14 cellular contexts compared by ENCODE assay signal in the genomic region with DNA sequence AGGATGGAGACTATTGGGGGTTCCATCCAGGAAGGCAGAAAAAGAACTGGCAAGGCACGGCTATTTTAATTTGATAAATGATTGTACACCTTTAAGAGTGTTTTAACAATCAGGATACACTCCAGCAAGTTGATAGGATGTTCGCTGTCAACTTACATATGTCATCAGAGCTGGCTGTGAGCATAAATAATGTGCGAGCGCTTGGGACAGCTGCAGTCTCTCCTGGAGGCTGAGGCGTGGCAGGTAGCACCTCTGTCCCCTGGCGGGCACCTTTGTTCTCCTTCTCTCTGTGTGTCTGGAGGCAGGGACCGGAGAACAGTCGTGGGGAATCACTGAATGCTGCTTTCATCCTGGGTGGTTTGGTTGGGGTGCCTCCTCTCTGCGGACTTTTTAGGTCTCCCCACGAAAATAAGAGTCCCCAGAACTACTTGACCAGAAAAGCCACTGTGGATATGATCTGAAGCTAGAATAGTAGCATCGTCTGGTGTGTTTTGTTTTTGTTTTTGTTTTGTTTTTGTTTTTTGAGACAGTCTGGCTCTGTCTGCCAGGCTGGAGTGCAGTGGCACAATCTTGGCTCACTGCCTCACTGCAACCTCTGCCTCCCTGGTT. TPM values are rescaled to one million over a fixed set of nuclear protein-coding genes. Genes with fewer than 3 reads are reported as not detected.
DNase-seq lines count a peak whose midpoint lies in the region; ATAC-seq, FAIRE-seq and TF ChIP-seq lines count a peak whose summit lies in the region.
"Had no signal": no experiment of that assay in that cellular context is flagged by ENCODE, and none has a peak within 500 bp of the region (broad histone marks: within the 10 kb centered on the region; RNA-seq: fewer than 3 reads in every experiment).

No MANE protein-coding gene starts in this region.

- H3K9me3 Mint-ChIP-seq in stimulated activated naive CD8-positive, alpha-beta T cell treated with anti-CD3 and anti-CD28 coated beads, Interleukin-15, amount 100 ng/mL, for 72 hours = no peaks in the 10 kb centered on the region
- no peaks in the 10 kb centered on the region for H3K9me3 Mint-ChIP-seq in activated CD8-positive, alpha-beta memory T cell treated with anti-CD3 and anti-CD28 coated beads, Interleukin-2, amount 10 ng/mL, durations not matched to agents 7 days and 5 days (ENCODE audit: low read depth)
- H3K9me3 Mint-ChIP-seq: activated CD4-positive, alpha-beta T cell treated with anti-CD3 and anti-CD28 coated beads, Interleukin-2, amount 10 ng/mL, durations not matched to agents 24 days and 14 days had no signal

- no peaks in the 10 kb centered on the region for H3K36me3 ChIP-seq in spleen

- no peak overlapping the region for H3K27ac Mint-ChIP-seq in stimulated activated naive CD8-positive, alpha-beta T cell treated with anti-CD3 and anti-CD28 coated beads, Interleukin-15, amount 100 ng/mL, for 72 hours
- no peak overlapping the region for H3K27ac Mint-ChIP-seq in activated CD8-positive, alpha-beta memory T cell treated with anti-CD3 and anti-CD28 coated beads, Interleukin-2, amount 10 ng/mL, durations not matched to agents 7 days and 5 days
- H3K27ac Mint-ChIP-seq: activated CD4-positive, alpha-beta T cell treated with anti-CD3 and anti-CD28 coated beads, Interleukin-2, amount 10 ng/mL, durations not matched to agents 24 days and 14 days; naive thymus-derived CD4-positive, alpha-beta T cell had no signal

- peaks cover 100% of the 10 kb centered on the region for H3K27me3 Mint-ChIP-seq in stimulated activated naive CD8-positive, alpha-beta T cell treated with anti-CD3 and anti-CD28 coated beads, Interleukin-15, amount 100 ng/mL, for 72 hours
- H3K27me3 Mint-ChIP-seq in activated CD8-positive, alpha-beta memory T cell treated with anti-CD3 and anti-CD28 coated beads, Interleukin-2, amount 10 ng/mL, durations not matched to agents 7 days and 5 days = peaks cover 84% of the 10 kb centered on the region

- peaks cover 21 to 83% (median 50%) of the 10 kb centered on the region in 6 donors for H3K4me1 ChIP-seq in spleen

- H3K4me3 Mint-ChIP-seq in stimulated activated naive CD8-positive, alpha-beta T cell treated with anti-CD3 and anti-CD28 coated beads, Interleukin-15, amount 100 ng/mL, for 72 hours = no peak overlapping the region
- H3K4me3 Mint-ChIP-seq in activated CD8-positive, alpha-beta memory T cell treated with anti-CD3 and anti-CD28 coated beads, Interleukin-2, amount 10 ng/mL, durations not matched to agents 7 days and 5 days = no peak overlapping the region
- H3K4me3 Mint-ChIP-seq: activated CD4-positive, alpha-beta T cell treated with anti-CD3 and anti-CD28 coated beads, Interleukin-2, amount 10 ng/mL, durations not matched to agents 24 days and 14 days; naive thymus-derived CD4-positive, alpha-beta T cell had no signal

- whole genome bisulfite sequencing in spleen, 5 donors = 61 to 76% (median 67%) methylated on average over 11 of the region's 11 CpGs

- H3K27me3 ChIP-seq in spleen (replicated peaks in 1 of 7) = peaks cover 0 to 95% (median 19%) of the 10 kb centered on the region in 7 donors
- H3K27me3 ChIP-seq: SJSA1 had no signal

- no peaks in the 10 kb centered on the region for H3K36me3 Mint-ChIP-seq in activated CD8-positive, alpha-beta memory T cell treated with anti-CD3 and anti-CD28 coated beads, Interleukin-2, amount 10 ng/mL, durations not matched to agents 7 days and 5 days

- peak; percentile 33 for FAIRE-seq in islet of Langerhans (lab: Jason Lieb, UNC)
- FAIRE-seq: frontal cortex had no signal

- H3K9me3 ChIP-seq in spleen = no peaks in the 10 kb centered on the region
- H3K9me3 ChIP-seq: SJSA1 had no signal

- ATAC-seq in stimulated activated naive CD8-positive, alpha-beta T cell treated with anti-CD3 and anti-CD28 coated beads, Interleukin-15, amount 100 ng/mL, for 72 hours = no peak
- ATAC-seq in HG03460 (IDR thresholded peaks at IDR 0.05; ENCODE audit: unreplicated experiment) (no peak), GM18858 (IDR thresholded peaks at IDR 0.05; ENCODE audit: unreplicated experiment) (no peak)
- no peak for ATAC-seq in activated CD8-positive, alpha-beta memory T cell treated with anti-CD3 and anti-CD28 coated beads, Interleukin-2, amount 10 ng/mL, durations not matched to agents 7 days and 5 days
- ATAC-seq: naive thymus-derived CD4-positive, alpha-beta T cell had no signal

- TF ChIP-seq CTCF in RWPE1 (conservative IDR thresholded peaks at IDR 0.05; ENCODE audit: low read depth) = no peak
- no peak for TF ChIP-seq CTCF in spleen (IDR thresholded peaks at IDR 0.05 in 8 of 11, conservative IDR thresholded peaks at IDR 0.05 in 3 of 11)

- DNase-seq in MV-4-11 (lab: John Stamatoyannopoulos, UW) (peak; percentile 30), RWPE1 (ENCODE audit: low spot score) (no peak), spleen (no peak)
- DNase-seq in stimulated activated naive CD8-positive, alpha-beta T cell treated with anti-CD3 and anti-CD28 coated beads, Interleukin-15, amount 100 ng/mL, for 72 hours = no peak
- no peak for DNase-seq in activated CD8-positive, alpha-beta memory T cell treated with anti-CD3 and anti-CD28 coated beads, Interleukin-2, amount 10 ng/mL, durations not matched to agents 7 days and 5 days
- DNase-seq: activated CD4-positive, alpha-beta T cell treated with anti-CD3 and anti-CD28 coated beads, Interleukin-2, amount 10 ng/mL, durations not matched to agents 24 days and 14 days; amniotic stem cell; Kasumi-1; naive thymus-derived CD4-positive, alpha-beta T cell had no signal

- H3K27ac ChIP-seq in RWPE1 (peak overlapping the region; percentile 47), spleen (peak overlapping the region in 7 of 8 donors; percentile 51 to 95 (median 90))

- CTCF ChIA-PET in RWPE1 (lab: Yijun Ruan, JAX) = interaction anchor here (0.5 to 0.6 kb wide), 2 partner anchors 79 to 104 kb away, joined by 3 read pairs; no protein-coding TSS in a partner anchor
- CTCF ChIA-PET in activated CD8-positive, alpha-beta memory T cell treated with anti-CD3 and anti-CD28 coated beads, Interleukin-2, amount 10 ng/mL, durations not matched to agents 7 days and 5 days (lab: Charles Lee) = interaction anchor here (1.3 to 1.8 kb wide), 2 partner anchors 77 to 80 kb away, joined by 4 to 6 read pairs; no protein-coding TSS in a partner anchor

- intact Hi-C loops in spleen (cut with DNase I; ENCODE audit: low total_unique reads) = no loop called here

- POLR2A ChIA-PET in RWPE1 (lab: Yijun Ruan, JAX; ENCODE audit: low non-redundant PET) = no interaction called here

- peaks cover 31% of the 10 kb centered on the region for H3K4me1 Mint-ChIP-seq in stimulated activated naive CD8-positive, alpha-beta T cell treated with anti-CD3 and anti-CD28 coated beads, Interleukin-15, amount 100 ng/mL, for 72 hours
- peaks cover 3% of the 10 kb centered on the region for H3K4me1 Mint-ChIP-seq in activated CD8-positive, alpha-beta memory T cell treated with anti-CD3 and anti-CD28 coated beads, Interleukin-2, amount 10 ng/mL, durations not matched to agents 7 days and 5 days

- no peak overlapping the region for H3K4me3 ChIP-seq in spleen

- TF ChIP-seq POLR2A in spleen (IDR thresholded peaks at IDR 0.05) = no peak

RNA-seq across cellular contexts. Expression of gene BAHCC1, which starts 9.4 kb away (rescaled TPM):
- 10 to 100 TPM in 6 of 7 donors, 1 to 10 TPM in 1; 8.7 to 20.3 (median 14.9) TPM for total RNA-seq in spleen
- polyA plus RNA-seq in spleen = 10 to 100 TPM in 1 of 3 donors, 1 to 10 TPM in 2; 1.7 to 10.2 (median 2.0) TPM
- under 1 TPM; 0.23 to 0.64 TPM for total RNA-seq in activated CD8-positive, alpha-beta memory T cell treated with anti-CD3 and anti-CD28 coated beads, Interleukin-2, amount 10 ng/mL, durations not matched to agents 7 days and 5 days
- total RNA-seq: activated CD4-positive, alpha-beta T cell treated with anti-CD3 and anti-CD28 coated beads, Interleukin-2, amount 10 ng/mL, durations not matched to agents 24 days and 14 days had no signal
- polyA plus RNA-seq: naive thymus-derived CD4-positive, alpha-beta T cell had no signal

Comparison
In these comparisons a context has a peak if more than half of its experiments do, and no peak if none do; other contexts are left out.
1. RNA of gene BAHCC1, which starts 9.4 kb away (total RNA-seq): 8.7 to 20.3 TPM in spleen; 0.23 to 0.64 TPM in activated CD8-positive, alpha-beta memory T cell treated with anti-CD3 and anti-CD28 coated beads, Interleukin-2, amount 10 ng/mL, durations not matched to agents 7 days and 5 days; every median in the first group is over 4 times any median in the second.